ENCODE assay signal across 17 cellular contexts in genomic region chr17:855594-855993, GRCh38.
A peak's percentile ranks its signal among the peaks of the same experiment; 100 is the strongest.
DNase-seq lines count a peak whose midpoint lies in the region; ATAC-seq and TF ChIP-seq lines count a peak whose summit lies in the region.
"Had no signal": no experiment of that assay in that cellular context is flagged by ENCODE, and none has a peak within 500 bp of the region (broad histone marks: within the 10 kb centered on the region; RNA-seq: fewer than 3 reads in every experiment).

No MANE protein-coding gene starts in this region.

- no peaks in the 10 kb centered on the region for H3K9me3 Mint-ChIP-seq in mesothelial cell of epicardium
- H3K9me3 Mint-ChIP-seq: CD4-positive, alpha-beta T cell had no signal

- H3K9me3 ChIP-seq in BLaER1 treated with 17β-estradiol and CSF1 and Interleukin-3, amounts not matched to agents 10 nM and 100 nM (replicated peaks in 1 of 11), result no peaks in the 10 kb centered on the region
- no peaks in the 10 kb centered on the region for H3K9me3 ChIP-seq in body of pancreas
- H3K9me3 ChIP-seq: A549 had no signal

- peak overlapping the region; percentile 81 for H3K27ac Mint-ChIP-seq in mesothelial cell of epicardium
- H3K27ac Mint-ChIP-seq: CD4-positive, alpha-beta T cell had no signal

- no peaks in the 10 kb centered on the region for H3K27me3 ChIP-seq in BLaER1 treated with 17β-estradiol and CSF1 and Interleukin-3, amounts not matched to agents 10 nM and 100 nM
- H3K27me3 ChIP-seq in body of pancreas, result no peaks in the 10 kb centered on the region

- TF ChIP-seq POLR2A in body of pancreas (IDR thresholded peaks at IDR 0.05), result no peak

- no peak for TF ChIP-seq CTCF in body of pancreas (IDR thresholded peaks at IDR 0.05)
- TF ChIP-seq CTCF in mesothelial cell of epicardium (IDR thresholded peaks at IDR 0.05; ENCODE audit: unreplicated experiment), result no peak

- DNase-seq in body of pancreas (peak in 2 of 4 donors; percentile 9 to 33), mesothelial cell of epicardium (ENCODE audit: low spot score in 2 of 2, unreplicated experiment in 2 of 2) (no peak), sciatic nerve (ENCODE audit: low spot score) (no peak), mesenteric fat pad (ENCODE audit: low spot score) (no peak), SW 1271 (lab: John Stamatoyannopoulos, UW) (no peak)
- no peak for DNase-seq in activated CD4-positive, alpha-beta T cell treated with anti-CD3 and anti-CD28 coated beads for 48 hours
- DNase-seq: Calu3; CD4-positive, alpha-beta T cell; HCEC 1CT; KG1; NCI-H1048; NCI-H1694; NCI-H345; NCI-H69 had no signal

- peak overlapping the region in 5 of 11 experiments; percentile 13 to 62 (median 42); a peak in 5 of 22 replicates for H3K9ac ChIP-seq in BLaER1 treated with 17β-estradiol and CSF1 and Interleukin-3, amounts not matched to agents 10 nM and 100 nM

- H3K4me3 Mint-ChIP-seq in mesothelial cell of epicardium, result no peak overlapping the region
- H3K4me3 Mint-ChIP-seq: CD4-positive, alpha-beta T cell had no signal

- H3K27ac ChIP-seq in BLaER1 treated with 17β-estradiol and CSF1 and Interleukin-3, amounts not matched to agents 10 nM and 100 nM, result peak overlapping the region in 7 of 11 experiments; percentile 63 to 97 (median 87); a peak in 14 of 22 replicates
- H3K27ac ChIP-seq in body of pancreas, result peak overlapping the region in 2 of 4 donors; percentile 34 to 39
- H3K27ac ChIP-seq: A549 had no signal

- no peaks in the 10 kb centered on the region for H3K27me3 Mint-ChIP-seq in mesothelial cell of epicardium (ENCODE audit: low read depth)

- H3K4me1 ChIP-seq in BLaER1 treated with 17β-estradiol and CSF1 and Interleukin-3, amounts not matched to agents 10 nM and 100 nM, result peaks cover 53 to 93% (median 84%) of the 10 kb centered on the region in 10 experiments
- H3K4me1 ChIP-seq in body of pancreas, result peaks cover 17% of the 10 kb centered on the region
- H3K4me1 ChIP-seq: A549 had no signal

- H3K4me2 ChIP-seq in BLaER1 treated with 17β-estradiol and CSF1 and Interleukin-3, amounts not matched to agents 10 nM and 100 nM, result peak overlapping the region in 10 of 11 experiments; percentile 39 to 92 (median 82); a peak in 18 of 22 replicates
- H3K4me2 ChIP-seq: A549 had no signal

- intact Hi-C loops in body of pancreas (cut with DNase I) (no loop called here), sciatic nerve (cut with DNase I) (no loop called here)

- H3K36me3 ChIP-seq in BLaER1 treated with 17β-estradiol and CSF1 and Interleukin-3, amounts not matched to agents 10 nM and 100 nM, result peaks cover 0 to 10% (median 0%) of the 10 kb centered on the region in 11 experiments; a peak in 6 of 22 replicates
- no peaks in the 10 kb centered on the region for H3K36me3 ChIP-seq in body of pancreas (replicated peaks in 1 of 2; ENCODE audit: insufficient read depth in 1 of 2, low read depth in 2 of 2)

- H3K4me3 ChIP-seq in BLaER1 treated with 17β-estradiol and CSF1 and Interleukin-3, amounts not matched to agents 10 nM and 100 nM, result no peak overlapping the region
- no peak overlapping the region for H3K4me3 ChIP-seq in body of pancreas
- H3K4me3 ChIP-seq: A549 had no signal

- WGBS in body of pancreas, 2 donors, result 21 to 29% methylated on average over 5 to 6 of the region's 6 CpGs

- peaks cover 37% of the 10 kb centered on the region for H3K4me1 Mint-ChIP-seq in mesothelial cell of epicardium

- peaks cover 0 to 5% (median 0%) of the 10 kb centered on the region in 11 experiments; a peak in 1 of 22 replicates for H4K20me1 ChIP-seq in BLaER1 treated with 17β-estradiol and CSF1 and Interleukin-3, amounts not matched to agents 10 nM and 100 nM

- ATAC-seq in body of pancreas (peak; percentile 28), sciatic nerve (peak; percentile 63), HG03025 (IDR thresholded peaks at IDR 0.05; ENCODE audit: low FRiP score, unreplicated experiment) (no peak)
- ATAC-seq: A549 had no signal

- H3K36me3 Mint-ChIP-seq in mesothelial cell of epicardium, result no peaks in the 10 kb centered on the region
